11 cellular contexts compared by ENCODE assay signal in genomic region chr20:4962257-4962855, GRCh38. TPM values are rescaled to one million over a fixed set of nuclear protein-coding genes. Genes with fewer than 3 reads are reported as not detected.
A peak's percentile ranks its signal among the peaks of the same experiment; 100 is the strongest.
DNase-seq lines count a peak whose midpoint lies in the region; ATAC-seq and TF ChIP-seq lines count a peak whose summit lies in the region.
"Had no signal": no experiment of that assay in that cellular context is flagged by ENCODE, and none has a peak within 500 bp of the region (broad histone marks: within the 10 kb centered on the region; RNA-seq: fewer than 3 reads in every experiment).

No MANE protein-coding gene starts in this region.

- H3K4me3 ChIP-seq in upper lobe of right lung = no peak overlapping the region
- H3K4me3 ChIP-seq: testis had no signal

- H3K36me3 ChIP-seq in upper lobe of right lung = no peaks in the 10 kb centered on the region

- peaks cover 24% of the 10 kb centered on the region for H3K4me1 ChIP-seq in upper lobe of right lung

- no peak overlapping the region for H3K4me3 Mint-ChIP-seq in activated CD8-positive, alpha-beta T cell treated with anti-CD3 and anti-CD28 coated beads, Interleukin-2, amount 10 ng/mL, durations not matched to agents 7 days and 5 days

- CTCF ChIA-PET in activated CD8-positive, alpha-beta T cell treated with anti-CD3 and anti-CD28 coated beads, Interleukin-2, amount 10 ng/mL, durations not matched to agents 7 days and 5 days (lab: Charles Lee) = interaction anchor here (0.6 to 1.9 kb wide), 5 partner anchors 10 to 112 kb away, joined by 3 to 5 read pairs (median 3); no protein-coding TSS in a partner anchor

- no peaks in the 10 kb centered on the region for H3K9me3 ChIP-seq in upper lobe of right lung
- H3K9me3 ChIP-seq: testis had no signal

- no peaks in the 10 kb centered on the region for H3K27me3 Mint-ChIP-seq in activated CD8-positive, alpha-beta T cell treated with anti-CD3 and anti-CD28 coated beads, Interleukin-2, amount 10 ng/mL, durations not matched to agents 7 days and 5 days (ENCODE audit: low read depth)

- DNase-seq in activated gamma-delta T cell treated with Interleukin-2 at 50 U/mL for 16 hours (peak; percentile 19), activated gamma-delta T cell (lab: John Stamatoyannopoulos, UW) (no peak), left lobe of liver (ENCODE audit: low spot score) (no peak), upper lobe of right lung (no peak), SHP77 treated with DMSO at 0.1 percent for 48 hours (lab: John Stamatoyannopoulos, UW) (no peak)
- peak; percentile 64 for DNase-seq in activated CD8-positive, alpha-beta T cell treated with anti-CD3 and anti-CD28 coated beads, Interleukin-2, amount 10 ng/mL, durations not matched to agents 7 days and 5 days
- DNase-seq: kidney, NCI-H526, testis had no signal

- no peaks in the 10 kb centered on the region for H3K9me3 Mint-ChIP-seq in activated CD8-positive, alpha-beta T cell treated with anti-CD3 and anti-CD28 coated beads, Interleukin-2, amount 10 ng/mL, durations not matched to agents 7 days and 5 days (ENCODE audit: insufficient read depth)

- peak; percentile 81 for ATAC-seq in activated CD8-positive, alpha-beta T cell treated with anti-CD3 and anti-CD28 coated beads, Interleukin-2, amount 10 ng/mL, durations not matched to agents 7 days and 5 days
- ATAC-seq in left lobe of liver = peak; percentile 12
- ATAC-seq in upper lobe of right lung = peak; percentile 13
- ATAC-seq in GM19455 (IDR thresholded peaks at IDR 0.05; ENCODE audit: unreplicated experiment) = no peak
- no peak for ATAC-seq in GM21526 (IDR thresholded peaks at IDR 0.05; ENCODE audit: low FRiP score, unreplicated experiment)

- peak overlapping the region; percentile 38 for H3K27ac ChIP-seq in upper lobe of right lung

- H3K27me3 ChIP-seq in upper lobe of right lung = no peaks in the 10 kb centered on the region
- H3K27me3 ChIP-seq: testis had no signal

- H3K36me3 Mint-ChIP-seq in activated CD8-positive, alpha-beta T cell treated with anti-CD3 and anti-CD28 coated beads, Interleukin-2, amount 10 ng/mL, durations not matched to agents 7 days and 5 days (ENCODE audit: low read depth) = peaks cover 10% of the 10 kb centered on the region

- intact Hi-C loops in upper lobe of right lung (cut with DNase I) = no loop called here

- TF ChIP-seq CTCF in upper lobe of right lung (IDR thresholded peaks at IDR 0.05) = no peak

- H3K27ac Mint-ChIP-seq in activated CD8-positive, alpha-beta T cell treated with anti-CD3 and anti-CD28 coated beads, Interleukin-2, amount 10 ng/mL, durations not matched to agents 7 days and 5 days = peak overlapping the region; percentile 89

- peaks cover 22% of the 10 kb centered on the region for H3K4me1 Mint-ChIP-seq in activated CD8-positive, alpha-beta T cell treated with anti-CD3 and anti-CD28 coated beads, Interleukin-2, amount 10 ng/mL, durations not matched to agents 7 days and 5 days (ENCODE audit: low read depth)

- POLR2A ChIA-PET in activated CD8-positive, alpha-beta T cell treated with anti-CD3 and anti-CD28 coated beads, Interleukin-2, amount 10 ng/mL, durations not matched to agents 7 days and 5 days (lab: Charles Lee) = interaction anchor here (0.6 to 1.5 kb wide), 7 partner anchors 9 to 151 kb away, joined by 3 to 5 read pairs (median 3); no protein-coding TSS in a partner anchor

RNA-seq across cellular contexts. Expression of gene SLC23A2, which starts 39.0 kb away (rescaled TPM):
- total RNA-seq in activated CD8-positive, alpha-beta T cell treated with anti-CD3 and anti-CD28 coated beads, Interleukin-2, amount 10 ng/mL, durations not matched to agents 7 days and 5 days = 10 to 100 TPM; 14.7 to 16.7 TPM
- total RNA-seq in left lobe of liver (27.4 TPM), upper lobe of right lung (26.2 TPM)

Comparison
In these comparisons a context has a peak if more than half of its experiments do, and no peak if none do; other contexts are left out.
1. DNase-seq: peak in activated gamma-delta T cell treated with Interleukin-2 at 50 U/mL for 16 hours (single experiment) and activated CD8-positive, alpha-beta T cell treated with anti-CD3 and anti-CD28 coated beads, Interleukin-2, amount 10 ng/mL, durations not matched to agents 7 days and 5 days (single experiment); none in activated gamma-delta T cell (single experiment), left lobe of liver (single experiment), upper lobe of right lung (single experiment) and SHP77 treated with DMSO at 0.1 percent for 48 hours (single experiment).
2. ATAC-seq: peak in activated CD8-positive, alpha-beta T cell treated with anti-CD3 and anti-CD28 coated beads, Interleukin-2, amount 10 ng/mL, durations not matched to agents 7 days and 5 days (single experiment), left lobe of liver (single experiment) and upper lobe of right lung (single experiment); none in GM19455 (single experiment) and GM21526 (single experiment).